8 cellular contexts compared by ENCODE assay signal in the genomic region with DNA sequence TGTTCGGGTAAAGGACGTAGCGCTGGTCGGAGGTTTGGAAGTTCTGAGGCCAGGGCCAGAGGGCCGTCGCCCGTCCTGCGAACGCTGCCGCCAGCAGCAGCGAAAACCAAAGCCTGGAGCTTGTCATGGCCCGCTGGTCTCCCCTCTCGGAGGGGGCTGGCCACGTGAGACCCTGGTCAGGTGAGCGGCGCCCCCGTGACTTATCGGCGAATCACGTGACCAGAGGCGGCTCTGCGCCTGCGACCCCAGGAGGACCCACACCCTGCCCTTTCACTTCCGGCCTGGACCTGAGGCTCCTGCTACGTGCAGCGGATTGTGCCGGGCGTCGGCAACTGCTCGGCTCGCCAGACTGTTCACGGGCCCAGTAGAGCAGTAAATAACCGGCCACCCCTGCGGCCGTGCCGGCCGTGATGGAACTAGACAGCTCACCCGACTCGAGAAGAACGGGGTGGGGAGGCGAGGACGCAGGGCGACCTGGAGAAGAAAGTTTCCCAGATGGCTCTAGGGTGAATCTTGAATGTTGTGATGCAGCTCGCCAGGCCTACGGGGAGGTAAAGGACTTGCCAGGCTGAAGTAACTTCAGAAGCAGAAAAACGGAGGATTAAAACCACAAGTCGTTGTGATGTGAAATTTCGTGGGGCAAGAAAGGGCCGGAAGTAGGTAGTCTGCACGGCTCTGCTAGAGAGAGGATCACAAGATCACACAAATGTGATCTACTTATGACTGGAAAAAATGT. TPM values are rescaled to one million over a fixed set of nuclear protein-coding genes. Genes with fewer than 3 reads are reported as not detected.
DNase-seq lines count a peak whose midpoint lies in the region; ATAC-seq, FAIRE-seq and TF ChIP-seq lines count a peak whose summit lies in the region.

A gene (minus strand): TSS at position 169 of the 736 bp plus-strand sequence. CDS start 42 bp downstream, at position 127.

- ATAC-seq in HG02852 (IDR thresholded peaks at IDR 0.05; ENCODE audit: unreplicated experiment) = peak; percentile 91
- peak; percentile 96 to 99 (median 98) for ATAC-seq in heart right ventricle

- peak within 1 kb of the TSS; percentile 82 to 95 (median 87) for H3K27ac ChIP-seq in adrenal gland
- H3K27ac ChIP-seq in heart right ventricle = peak within 1 kb of the TSS; percentile 57 to 94 (median 84)

- H3K36me3 Mint-ChIP-seq in type B pancreatic cell = peaks cover 3% of the 10 kb centered on the region

- DNase-seq in GM12892 (ENCODE audit: insufficient read length) = peak; percentile 91
- DNase-seq in NCI-H146 (lab: John Stamatoyannopoulos, UW) = peak; percentile 95
- peak; percentile 91 to 98 (median 95) for DNase-seq in T-helper 1 cell
- DNase-seq in adrenal gland = peak; percentile 97 to 98 (median 98)
- peak; percentile 97 to 99 for DNase-seq in heart right ventricle
- peak; percentile 90 to 100 (median 96) for DNase-seq in posterior cingulate gyrus
- DNase-seq in type B pancreatic cell (ENCODE audit: extremely low spot score, unreplicated experiment) = peak; percentile 100

- H3K4me3 ChIP-seq in adrenal gland (peak within 1 kb of the TSS; percentile 70 to 80 (median 78)), heart right ventricle (peak within 1 kb of the TSS; percentile 62 to 92 (median 77))

- peaks cover 33% of the 10 kb centered on the region for H3K4me1 Mint-ChIP-seq in type B pancreatic cell (ENCODE audit: unreplicated experiment)

- H3K4me3 Mint-ChIP-seq in type B pancreatic cell = peak within 1 kb of the TSS; percentile 94

- 0 to 1% (median 0%) methylated on average over 18 to 50 of the region's 50 CpGs for WGBS in adrenal gland, 4 donors
- 0% methylated on average over 48 to 50 of the region's 50 CpGs for WGBS in heart right ventricle, 2 donors

- H3K9me3 Mint-ChIP-seq in type B pancreatic cell = no peaks in the 10 kb centered on the region

- peaks cover 7 to 48% of the 10 kb centered on the region in 2 donors for H3K4me1 ChIP-seq in adrenal gland (replicated peaks in 1 of 2)
- H3K4me1 ChIP-seq in heart right ventricle = peaks cover 6 to 74% (median 34%) of the 10 kb centered on the region in 9 donors

- H3K36me3 ChIP-seq in adrenal gland (replicated peaks in 1 of 2) (no peaks in the 10 kb centered on the region), heart right ventricle (peaks cover 0 to 10% (median 0%) of the 10 kb centered on the region in 9 donors)

- no peaks in the 10 kb centered on the region for H3K9me3 ChIP-seq in adrenal gland (replicated peaks in 1 of 3)
- no peaks in the 10 kb centered on the region for H3K9me3 ChIP-seq in heart right ventricle

- peak; percentile 96 for FAIRE-seq in GM12892 (lab: Jason Lieb, UNC)

- TF ChIP-seq CTCF in adrenal gland (IDR thresholded peaks at IDR 0.05) (no peak), heart right ventricle (IDR thresholded peaks at IDR 0.05) (no peak), type B pancreatic cell (conservative IDR thresholded peaks at IDR 0.05) (no peak)

- intact Hi-C loops in adrenal gland (cut with DNase I) = no loop called here
- intact Hi-C loops in heart right ventricle (cut with DNase I) = loop anchor here in 6 of 10 donors (1.0 to 10.0 kb wide), 4 partner anchors 18 to 679 kb away; a partner anchor contains a TSS
- intact Hi-C loops in posterior cingulate gyrus (cut with DNase I) = loop anchor here (2.0 to 10.0 kb wide), 2 partner anchors 97 to 141 kb away; a partner anchor contains a TSS

- peaks cover 18% of the 10 kb centered on the region for H3K27me3 Mint-ChIP-seq in type B pancreatic cell

- peak within 1 kb of the TSS; percentile 97 for H3K27ac Mint-ChIP-seq in type B pancreatic cell

- no peaks in the 10 kb centered on the region for H3K27me3 ChIP-seq in adrenal gland
- no peaks in the 10 kb centered on the region for H3K27me3 ChIP-seq in heart right ventricle

- TF ChIP-seq POLR2A in GM12892 (IDR thresholded peaks at IDR 0.05; ENCODE audit: low read depth, low read length) (peak; percentile 83; the same call in 1 of the 2 replicates), adrenal gland (IDR thresholded peaks at IDR 0.05) (peak; percentile 73 to 90)

RNA-seq across cellular contexts. Expression of the gene that starts here (rescaled TPM):
- polyA plus RNA-seq in GM12892 (2012; ENCODE audit: missing spikeins) = 61.6 TPM
- 100 to 1,000 TPM in 7 of 8 donors, 10 to 100 TPM in 1; 82.2 to 219 (median 169) TPM for total RNA-seq in adrenal gland
- polyA plus RNA-seq in adrenal gland = 100 to 1,000 TPM in 2 of 3 donors, 10 to 100 TPM in 1; 80.1 to 372 (median 289) TPM
- total RNA-seq in heart right ventricle = 100 to 1,000 TPM in 1 of 10 donors, 10 to 100 TPM in 9; 63.3 to 129 (median 77.3) TPM
- 10 to 100 TPM; 48.8 to 83.6 TPM for polyA plus RNA-seq in heart right ventricle
- 91.3 and 101 TPM in 2 replicates for total RNA-seq in type B pancreatic cell (ENCODE audit: low replicate concordance)

Comparison
In these comparisons a context has a peak if more than half of its experiments do, and no peak if none do; other contexts are left out.
1. Peak in every context shown above with its lines: DNase-seq, ATAC-seq, H3K4me3 ChIP-seq and H3K27ac ChIP-seq.
2. intact Hi-C loops: an anchor here in heart right ventricle (1.0 to 10.0 kb wide) and posterior cingulate gyrus (2.0 to 10.0 kb wide); none called in adrenal gland.